ENCODE assay signal across 22 cellular contexts in genomic region chr5:125848746-125849145, GRCh38.
DNase-seq lines count a peak whose midpoint lies in the region; ATAC-seq, FAIRE-seq and TF ChIP-seq lines count a peak whose summit lies in the region.
"Had no signal": no experiment of that assay in that cellular context is flagged by ENCODE, and none has a peak within 500 bp of the region (broad histone marks: within the 10 kb centered on the region; RNA-seq: fewer than 3 reads in every experiment).

No MANE protein-coding gene starts in this region.

- H2BK5ac ChIP-seq in H1 (ENCODE audit: low read depth, low read length): no peak overlapping the region

- POLR2A ChIA-PET in PC-3 (lab: Charles Lee; ENCODE audit: unreplicated experiment): no interaction called here
- POLR2A ChIA-PET in H1 (lab: Charles Lee; ENCODE audit: partially characterized antibody): no interaction called here

- TF ChIP-seq CTCF in PC-3 (conservative IDR thresholded peaks at IDR 0.05; ENCODE audit: low read depth, low read length) (no peak), H1 (IDR thresholded peaks at IDR 0.05; ENCODE audit: control extremely low read depth in 1 of 3, insufficient read depth in 1 of 3, low read depth in 1 of 3, low read length in 3 of 3) (no peak), gastrocnemius medialis (IDR thresholded peaks at IDR 0.05 in 4 of 5, conservative IDR thresholded peaks at IDR 0.05 in 1 of 5) (no peak), right lobe of liver (IDR thresholded peaks at IDR 0.05) (no peak)

- H3K79me2 ChIP-seq in PC-3 (ENCODE audit: low read length) (no peaks in the 10 kb centered on the region), H1 (ENCODE audit: control insufficient read depth in 1 of 2, insufficient read depth in 2 of 2, low read length in 2 of 2) (no peaks in the 10 kb centered on the region)

- no peak overlapping the region for H4K91ac ChIP-seq in H1 (replicated peaks; ENCODE audit: insufficient read length, low read length)

- ATAC-seq in PC-3: no peak
- no peak for ATAC-seq in gastrocnemius medialis
- no peak for ATAC-seq in right lobe of liver

- TF ChIP-seq POLR2A in H1 (IDR thresholded peaks at IDR 0.05; ENCODE audit: control extremely low read depth in 1 of 2, low read depth in 2 of 2, low read length in 2 of 2) (no peak), gastrocnemius medialis (IDR thresholded peaks at IDR 0.05) (no peak), right lobe of liver (IDR thresholded peaks at IDR 0.05) (no peak)

- CTCF ChIA-PET in PC-3 (lab: Charles Lee) (no interaction called here), H1 (lab: Charles Lee; ENCODE audit: partially characterized antibody) (interaction anchor here (0.6 to 1.0 kb wide), 2 partner anchors 13 to 246 kb away, joined by 3 read pairs; no protein-coding TSS in a partner anchor)

- H3K27me3 ChIP-seq in PC-3 (ENCODE audit: low read length) (no peaks in the 10 kb centered on the region), H1 (replicated peaks in 1 of 4; ENCODE audit: control insufficient read depth in 3 of 4, extremely low read depth in 1 of 4, insufficient read depth in 3 of 4, low read length in 3 of 4) (peaks cover 0 to 1% (median 0%) of the 10 kb centered on the region in 4 experiments; a peak in 1 of 7 replicates), gastrocnemius medialis (no peaks in the 10 kb centered on the region), right lobe of liver (no peaks in the 10 kb centered on the region)

- H4K5ac ChIP-seq in H1 (ENCODE audit: insufficient read length, low read depth, low read length): no peak overlapping the region

- H3K4ac ChIP-seq in H1 (replicated peaks; ENCODE audit: insufficient read length, low read depth, low read length): no peak overlapping the region

- H3K23me2 ChIP-seq in H1 (ENCODE audit: low read depth, low read length): no peaks in the 10 kb centered on the region

- DNase-seq in EL: peak; percentile 2
- DNase-seq in PC-3: peak; percentile 11
- DNase-seq in H1 (ENCODE audit: low read depth in 1 of 2, low spot score in 2 of 2): no peak
- DNase-seq in kidney glomerular epithelial cell (lab: John Stamatoyannopoulos, UW): peak; percentile 5
- no peak for DNase-seq in NCI-H146 (lab: John Stamatoyannopoulos, UW)
- no peak for DNase-seq in gastrocnemius medialis
- no peak for DNase-seq in NK-92 treated with Interleukin-12 subunit alpha and Interleukin-12 subunit beta, amount 100 ng/mL, for 24 hours (lab: John Stamatoyannopoulos, UW)
- no peak for DNase-seq in right lobe of liver
- DNase-seq: AML-193, C1 segment of cervical spinal cord, DMS53, H9, NCI-H1092, NCI-H1436 treated with DMSO at 0.1 percent for 48 hours, NCI-H2029 treated with DMSO at 0.1 percent for 48 hours, NCI-H345, NCI-H524, OCI-M1, RPMI8226, SHP77 treated with DMSO at 0.1 percent for 48 hours had no signal

- H2AFZ ChIP-seq in PC-3 (ENCODE audit: low read length) (no peak overlapping the region), H1 (ENCODE audit: low read length) (peak overlapping the region; percentile 70; the same call in 1 of the 2 replicates)

- H3K4me3 ChIP-seq in PC-3 (ENCODE audit: low read length) (no peak overlapping the region), H1 (ENCODE audit: extremely low read depth in 1 of 4, insufficient read depth in 2 of 4, low read depth in 3 of 4, low read length in 4 of 4) (no peak overlapping the region), gastrocnemius medialis (no peak overlapping the region), right lobe of liver (no peak overlapping the region)
- H3K4me3 ChIP-seq: SK-N-MC had no signal

- no peaks in the 10 kb centered on the region for H3K9me3 ChIP-seq in PC-3 (ENCODE audit: low read length)
- H3K9me3 ChIP-seq in H1 (ENCODE audit: insufficient read depth in 2 of 2, low read depth in 1 of 2, low read length in 1 of 2): no peaks in the 10 kb centered on the region
- H3K9me3 ChIP-seq in gastrocnemius medialis: no peaks in the 10 kb centered on the region
- no peaks in the 10 kb centered on the region for H3K9me3 ChIP-seq in right lobe of liver

- H2BK20ac ChIP-seq in H1 (ENCODE audit: low read length): 0 out of 2 replicates have a peak overlapping the region, but pooled peaks have one; percentile 11

- no peak for FAIRE-seq in H1 (lab: Jason Lieb, UNC)
- FAIRE-seq: GM19239 had no signal

- H3K27ac ChIP-seq in PC-3 (ENCODE audit: low read length) (no peak overlapping the region), H1 (ENCODE audit: low read depth, low read length) (no peak overlapping the region), gastrocnemius medialis (no peak overlapping the region), right lobe of liver (no peak overlapping the region)
- H3K27ac ChIP-seq: SK-N-MC had no signal

- H3F3A ChIP-seq in PC-3 (ENCODE audit: low read length, unreplicated experiment): no peaks in the 10 kb centered on the region

- H3K36me3 ChIP-seq in PC-3 (ENCODE audit: low read depth, low read length) (no peaks in the 10 kb centered on the region), H1 (ENCODE audit: control insufficient read depth in 2 of 4, insufficient read depth in 4 of 4, low read length in 3 of 4) (no peaks in the 10 kb centered on the region), gastrocnemius medialis (no peaks in the 10 kb centered on the region), right lobe of liver (no peaks in the 10 kb centered on the region)

- WGBS in H1 (ENCODE audit: extremely low coverage in 1 of 2, insufficient coverage in 1 of 2, insufficient read length in 1 of 2, insufficient replicate concordance in 2 of 2, low coverage in 1 of 2, low lambda C conversion rate in 2 of 2, missing lambda C conversion rate in 1 of 2), 2 experiments: 94% methylated on average over 2 of the region's 2 CpGs; no CpG with 5 or more reads in 1 of the 2 experiments
- WGBS in right lobe of liver (ENCODE audit: insufficient coverage, low coverage, low lambda C conversion rate, missing lambda C conversion rate): 63% methylated on average over 2 of the region's 2 CpGs

- H3K23ac ChIP-seq in H1 (ENCODE audit: insufficient read length): no peak overlapping the region

- BruUV-seq in PC-3 (replicated peaks; lab: Mats Ljungman, UMichigan): no TSS peak

- no peak overlapping the region for H3K18ac ChIP-seq in H1 (ENCODE audit: extremely low read depth, low read length)

- H3K4me1 ChIP-seq in PC-3 (ENCODE audit: insufficient read depth, low read length) (peaks cover 5% of the 10 kb centered on the region; the same call in 1 of the 2 replicates), H1 (replicated peaks in 1 of 4; ENCODE audit: control insufficient read depth in 3 of 4, insufficient read depth in 4 of 4, low read length in 3 of 4) (peaks cover 0 to 7% (median 1%) of the 10 kb centered on the region in 4 experiments; a peak in 1 of 7 replicates), gastrocnemius medialis (no peaks in the 10 kb centered on the region), right lobe of liver (no peaks in the 10 kb centered on the region)

- no peak overlapping the region for H2BK15ac ChIP-seq in H1 (ENCODE audit: low read length)

- intact Hi-C loops in PC-3 (cut with micrococcal nuclease) (no loop called here), gastrocnemius medialis (cut with DNase I; ENCODE audit: low total_unique reads) (no loop called here), right lobe of liver (cut with DNase I) (no loop called here)

- TF ChIP-seq EP300 in H1 (IDR thresholded peaks at IDR 0.05; ENCODE audit: borderline replicate concordance in 1 of 2, low read depth in 2 of 2, low read length in 2 of 2): no peak

- no peak overlapping the region for H2BK12ac ChIP-seq in H1 (ENCODE audit: low read depth, low read length)

- H4K8ac ChIP-seq in H1 (ENCODE audit: extremely low read depth, insufficient read depth, low read length): no peak overlapping the region

- in situ Hi-C loops in gastrocnemius medialis (cut with MboI; ENCODE audit: low sequenced_read_pairs in 4 of 4): no loop called here

- H3K9ac ChIP-seq in PC-3 (ENCODE audit: low read length): no peak overlapping the region
- no peak overlapping the region for H3K9ac ChIP-seq in H1 (replicated peaks in 1 of 4; ENCODE audit: extremely low read depth in 1 of 4, low read depth in 3 of 4, low read length in 3 of 4)

- no peak overlapping the region for H3K56ac ChIP-seq in H1 (replicated peaks; ENCODE audit: insufficient read length, low read depth, low read length)

- H3K9me2 ChIP-seq in PC-3 (replicated peaks; ENCODE audit: low read length): no peaks in the 10 kb centered on the region

- H3K14ac ChIP-seq in H1 (ENCODE audit: insufficient read length): no peak overlapping the region

- no peak overlapping the region for H2AK5ac ChIP-seq in H1 (ENCODE audit: low read depth, low read length)

- no peak overlapping the region for H3K4me2 ChIP-seq in PC-3 (ENCODE audit: low read length)
- H3K4me2 ChIP-seq in H1 (ENCODE audit: insufficient read depth in 1 of 2, low read depth in 2 of 2, low read length in 2 of 2): no peak overlapping the region

- no peaks in the 10 kb centered on the region for H3K79me1 ChIP-seq in H1 (ENCODE audit: low read depth, low read length)

- no peak for TF ChIP-seq RAD21 in H1 (IDR thresholded peaks at IDR 0.05 in 1 of 2, conservative IDR thresholded peaks at IDR 0.05 in 1 of 2; ENCODE audit: low read depth in 2 of 2, low read length in 2 of 2)

- no peak overlapping the region for H2BK120ac ChIP-seq in H1 (replicated peaks; ENCODE audit: low read depth, low read length)

- H4K20me1 ChIP-seq in PC-3 (ENCODE audit: low read length) (no peaks in the 10 kb centered on the region), H1 (replicated peaks in 1 of 2; ENCODE audit: control insufficient read depth in 1 of 2, insufficient read depth in 2 of 2, low read length in 2 of 2) (no peaks in the 10 kb centered on the region)

TF ChIP-seq in H1, 55 proteins besides CTCF, POLR2A, EP300 and RAD21 (continues in another document):
- TF ChIP-seq ATF2 (IDR thresholded peaks at IDR 0.05; ENCODE audit: low read length): no peak
- TF ChIP-seq SIRT6 (IDR thresholded peaks at IDR 0.05; ENCODE audit: low read length): no peak
- TF ChIP-seq RXRA (IDR thresholded peaks at IDR 0.05; ENCODE audit: insufficient read depth, low read depth, low read length): no peak
- no peak for TF ChIP-seq HDAC2 (IDR thresholded peaks at IDR 0.05; ENCODE audit: borderline replicate concordance in 1 of 2, low read depth in 2 of 2, low read length in 2 of 2)
- no peak for TF ChIP-seq TEAD4 (IDR thresholded peaks at IDR 0.05; ENCODE audit: low read depth, low read length)

Comparison
In these comparisons a context has a peak if more than half of its experiments do, and no peak if none do; other contexts are left out.
1. DNase-seq: peak in EL (single experiment), PC-3 (single experiment) and kidney glomerular epithelial cell (single experiment); none in H1 (0 of 2), NCI-H146 (single experiment), gastrocnemius medialis (0 of 2), NK-92 treated with Interleukin-12 subunit alpha and Interleukin-12 subunit beta, amount 100 ng/mL, for 24 hours (single experiment) and right lobe of liver (0 of 3).